19 cellular contexts compared by ENCODE assay signal in genomic region chr12:2544213-2544612, GRCh38.
DNase-seq lines count a peak whose midpoint lies in the region; ATAC-seq and TF ChIP-seq lines count a peak whose summit lies in the region.
"Had no signal": no experiment of that assay in that cellular context is flagged by ENCODE, and none has a peak within 500 bp of the region (broad histone marks: within the 10 kb centered on the region; RNA-seq: fewer than 3 reads in every experiment).

No MANE protein-coding gene starts in this region.

- H3K4me3 ChIP-seq in PC-9, result no peak overlapping the region
- H3K4me3 ChIP-seq: A549 had no signal

- H3K9me3 Mint-ChIP-seq in activated CD8-positive, alpha-beta memory T cell treated with anti-CD3 and anti-CD28 coated beads, Interleukin-2, amount 10 ng/mL, durations not matched to agents 7 days and 5 days (ENCODE audit: low read depth), result no peaks in the 10 kb centered on the region
- no peaks in the 10 kb centered on the region for H3K9me3 Mint-ChIP-seq in T-helper 2 cell treated with Interferon-gamma antibody and Interleukin-4, amounts not matched to agents 5 μg/mL and 100 μg/mL, for 36 hours
- H3K9me3 Mint-ChIP-seq: CD4-positive, alpha-beta T cell; H9 had no signal

- H3K36me3 ChIP-seq in PC-9 (ENCODE audit: low read depth), result no peaks in the 10 kb centered on the region

- BruUV-seq in PC-9 (replicated peaks; lab: Mats Ljungman, UMichigan), result no TSS peak

- peak; percentile 52 for DNase-seq in activated CD8-positive, alpha-beta memory T cell treated with anti-CD3 and anti-CD28 coated beads, Interleukin-2, amount 10 ng/mL, durations not matched to agents 7 days and 5 days
- DNase-seq in activated CD8-positive, alpha-beta memory T cell treated with anti-CD3 and anti-CD28 coated beads, Interleukin-2, amount 50 U/mL, for 48 hours, result no peak
- peak; percentile 8 for DNase-seq in T-helper 2 cell treated with Interferon-gamma antibody and Interleukin-4, amounts not matched to agents 5 μg/mL and 100 μg/mL, for 36 hours (ENCODE audit: low spot score)
- DNase-seq in stimulated activated CD8-positive, alpha-beta memory T cell treated with anti-CD3 and anti-CD28 coated beads, Interleukin-4, amount 100 ng/mL, for 48 hours, result peak; percentile 28
- no peak for DNase-seq in GM03348 (ENCODE audit: low spot score)
- no peak for DNase-seq in PC-9
- DNase-seq: Caco-2; CD4-positive, alpha-beta T cell; GDM1; H9; IMR-90; NCI-H1048; NCI-H1436; NCI-H1930; NCI-H226; NCI-H524 had no signal

- no peak overlapping the region for H3K27ac ChIP-seq in PC-9
- H3K27ac ChIP-seq: A549 had no signal

- H2AFZ ChIP-seq in PC-9, result no peak overlapping the region

- H3K4me1 Mint-ChIP-seq in activated CD8-positive, alpha-beta memory T cell treated with anti-CD3 and anti-CD28 coated beads, Interleukin-2, amount 10 ng/mL, durations not matched to agents 7 days and 5 days, result peaks cover 24% of the 10 kb centered on the region
- peaks cover 21% of the 10 kb centered on the region for H3K4me1 Mint-ChIP-seq in T-helper 2 cell treated with Interferon-gamma antibody and Interleukin-4, amounts not matched to agents 5 μg/mL and 100 μg/mL, for 36 hours (ENCODE audit: low read depth)

- no peak for TF ChIP-seq CTCF in PC-9 (conservative IDR thresholded peaks at IDR 0.05)

- no peaks in the 10 kb centered on the region for H3K9me2 ChIP-seq in PC-9 (ENCODE audit: insufficient read depth)

- intact Hi-C loops in PC-9 (cut with micrococcal nuclease; ENCODE audit: unreplicated experiment), result no loop called here

- no peaks in the 10 kb centered on the region for H3K27me3 Mint-ChIP-seq in activated CD8-positive, alpha-beta memory T cell treated with anti-CD3 and anti-CD28 coated beads, Interleukin-2, amount 10 ng/mL, durations not matched to agents 7 days and 5 days
- no peaks in the 10 kb centered on the region for H3K27me3 Mint-ChIP-seq in T-helper 2 cell treated with Interferon-gamma antibody and Interleukin-4, amounts not matched to agents 5 μg/mL and 100 μg/mL, for 36 hours (ENCODE audit: low read depth)

- H3K79me2 ChIP-seq in PC-9 (ENCODE audit: low read depth), result no peaks in the 10 kb centered on the region

- CTCF ChIA-PET in activated CD8-positive, alpha-beta memory T cell treated with anti-CD3 and anti-CD28 coated beads, Interleukin-2, amount 10 ng/mL, durations not matched to agents 7 days and 5 days (lab: Charles Lee), result interaction anchor here (0.7 to 1.4 kb wide), 2 partner anchors 39 to 588 kb away, joined by 3 to 4 read pairs; no protein-coding TSS in a partner anchor
- CTCF ChIA-PET in PC-9 (lab: Charles Lee), result no interaction called here

- peak overlapping the region; percentile 85 for H3K27ac Mint-ChIP-seq in activated CD8-positive, alpha-beta memory T cell treated with anti-CD3 and anti-CD28 coated beads, Interleukin-2, amount 10 ng/mL, durations not matched to agents 7 days and 5 days
- peak overlapping the region; percentile 71 for H3K27ac Mint-ChIP-seq in T-helper 2 cell treated with Interferon-gamma antibody and Interleukin-4, amounts not matched to agents 5 μg/mL and 100 μg/mL, for 36 hours
- H3K27ac Mint-ChIP-seq: CD4-positive, alpha-beta T cell; H9 had no signal

- POLR2A ChIA-PET in PC-9 (lab: Charles Lee; ENCODE audit: unreplicated experiment), result no interaction called here

- H4K20me1 ChIP-seq in PC-9 (ENCODE audit: insufficient read depth), result no peaks in the 10 kb centered on the region

- peak; percentile 53 for ATAC-seq in activated CD8-positive, alpha-beta memory T cell treated with anti-CD3 and anti-CD28 coated beads, Interleukin-2, amount 10 ng/mL, durations not matched to agents 7 days and 5 days
- peak; percentile 30 for ATAC-seq in HG02588 (IDR thresholded peaks at IDR 0.05; ENCODE audit: unreplicated experiment)
- ATAC-seq: A549, Panc1 had no signal

- H3K27me3 ChIP-seq in PC-9 (ENCODE audit: insufficient read depth, low read depth), result peaks cover 28% of the 10 kb centered on the region

- no peak overlapping the region for H3K4me3 Mint-ChIP-seq in activated CD8-positive, alpha-beta memory T cell treated with anti-CD3 and anti-CD28 coated beads, Interleukin-2, amount 10 ng/mL, durations not matched to agents 7 days and 5 days
- H3K4me3 Mint-ChIP-seq in T-helper 2 cell treated with Interferon-gamma antibody and Interleukin-4, amounts not matched to agents 5 μg/mL and 100 μg/mL, for 36 hours, result peak overlapping the region; percentile 49
- H3K4me3 Mint-ChIP-seq: CD4-positive, alpha-beta T cell; H9 had no signal

- no peaks in the 10 kb centered on the region for H3F3A ChIP-seq in PC-9 (ENCODE audit: insufficient read depth, low read depth)

- no peak overlapping the region for H3K4me2 ChIP-seq in PC-9
- H3K4me2 ChIP-seq: A549 had no signal

- peaks cover 2% of the 10 kb centered on the region for H3K36me3 Mint-ChIP-seq in activated CD8-positive, alpha-beta memory T cell treated with anti-CD3 and anti-CD28 coated beads, Interleukin-2, amount 10 ng/mL, durations not matched to agents 7 days and 5 days
- no peaks in the 10 kb centered on the region for H3K36me3 Mint-ChIP-seq in T-helper 2 cell treated with Interferon-gamma antibody and Interleukin-4, amounts not matched to agents 5 μg/mL and 100 μg/mL, for 36 hours (ENCODE audit: low read depth)

- H3K9me3 ChIP-seq in PC-9 (ENCODE audit: insufficient read depth, low read depth), result no peaks in the 10 kb centered on the region
- H3K9me3 ChIP-seq: A549, Caco-2 had no signal

- no peaks in the 10 kb centered on the region for H3K4me1 ChIP-seq in PC-9 (replicated peaks; ENCODE audit: insufficient read depth)
- H3K4me1 ChIP-seq: A549, Caco-2 had no signal

Comparison
In these comparisons a context has a peak if more than half of its experiments do, and no peak if none do; other contexts are left out.
1. DNase-seq: peak in activated CD8-positive, alpha-beta memory T cell treated with anti-CD3 and anti-CD28 coated beads, Interleukin-2, amount 10 ng/mL, durations not matched to agents 7 days and 5 days (single experiment), T-helper 2 cell treated with Interferon-gamma antibody and Interleukin-4, amounts not matched to agents 5 μg/mL and 100 μg/mL, for 36 hours (single experiment) and stimulated activated CD8-positive, alpha-beta memory T cell treated with anti-CD3 and anti-CD28 coated beads, Interleukin-4, amount 100 ng/mL, for 48 hours (single experiment); none in activated CD8-positive, alpha-beta memory T cell treated with anti-CD3 and anti-CD28 coated beads, Interleukin-2, amount 50 U/mL, for 48 hours (single experiment), GM03348 (single experiment) and PC-9 (0 of 2).